ENCODE assay signal across 28 cellular contexts in the genomic region with DNA sequence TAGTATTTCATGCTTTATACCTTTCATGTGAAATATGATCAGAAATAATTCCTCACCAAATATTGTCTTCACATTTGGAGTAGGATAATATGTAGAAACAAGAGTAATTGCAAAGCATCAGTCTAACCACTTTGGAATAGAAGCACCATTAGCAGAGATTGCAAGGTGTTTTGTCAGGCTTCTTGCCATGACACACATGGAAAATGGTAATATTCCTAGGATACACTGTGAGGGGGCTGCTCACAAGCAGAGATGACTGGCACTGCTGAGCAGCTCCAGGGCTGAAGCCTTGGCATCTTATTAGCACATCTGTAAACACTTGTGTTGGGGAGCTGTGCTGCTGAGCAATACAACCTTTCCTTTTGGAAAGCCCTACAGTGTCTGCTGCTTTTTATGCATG.
"Had no signal": no experiment of that assay in that cellular context is flagged by ENCODE, and none has a peak within 500 bp of the region (broad histone marks: within the 10 kb centered on the region; RNA-seq: fewer than 3 reads in every experiment).

No MANE protein-coding gene starts in this region.

- H3K4me3 ChIP-seq: adrenal gland, body of pancreas, esophagus muscularis mucosa, gastroesophageal sphincter, heart right ventricle had no signal

- H3K27me3 ChIP-seq: adrenal gland, body of pancreas, esophagus muscularis mucosa, gastroesophageal sphincter, heart right ventricle had no signal

- H3K9me3 ChIP-seq: adrenal gland, body of pancreas, esophagus muscularis mucosa, gastroesophageal sphincter, heart right ventricle had no signal

- H3K27ac ChIP-seq: adrenal gland, body of pancreas, esophagus muscularis mucosa, gastroesophageal sphincter, heart right ventricle had no signal

- DNase-seq: activated CD4-positive, alpha-beta memory T cell treated with anti-CD3 and anti-CD28 coated beads for 36 hours; activated CD4-positive, alpha-beta T cell treated with anti-CD3 and anti-CD28 coated beads for 36 hours; activated CD4-positive, alpha-beta T cell treated with anti-CD3 and anti-CD28 coated beads, Interleukin-2, amount 10 ng/mL, durations not matched to agents 24 days and 14 days; activated CD4-positive, CD25-positive, alpha-beta regulatory T cell; activated CD4-positive, CD25-positive, alpha-beta regulatory T cell treated with anti-CD3 and anti-CD28 coated beads, Interleukin-2, amount 50 U/mL, for 72 hours; activated CD8-positive, alpha-beta memory T cell treated with anti-CD3 and anti-CD28 coated beads, Interleukin-2, amount 10 ng/mL, durations not matched to agents 7 days and 5 days; activated CD8-positive, alpha-beta memory T cell treated with anti-CD3 and anti-CD28 coated beads, Interleukin-2, amount 50 U/mL, for 4 hours; activated CD8-positive, alpha-beta T cell treated with anti-CD3 and anti-CD28 coated beads, Interleukin-2, amount 10 ng/mL, durations not matched to agents 7 days and 5 days; activated effector memory CD4-positive, alpha-beta T cell treated with anti-CD3 and anti-CD28 coated beads, Interleukin-2, amount 50 U/mL, for 16 hours; activated naive CD4-positive, alpha-beta T cell treated with anti-CD3 and anti-CD28 coated beads for 36 hours; activated naive CD8-positive, alpha-beta T cell treated with anti-CD3 and anti-CD28 coated beads for 36 hours; activated naive CD8-positive, alpha-beta T cell treated with anti-CD3 and anti-CD28 coated beads, Interleukin-2, amount 50 U/mL, for 24 hours; activated T-cell treated with anti-CD3 and anti-CD28 coated beads, Interleukin-2, amount 50 U/mL, for 1 hour; activated T-cell treated with anti-CD3 and anti-CD28 coated beads, Interleukin-2, amount 50 U/mL, for 48 hours; adrenal gland; amygdala; aorta; body of pancreas; cortex of kidney; dermis blood vessel endothelial cell; effector CD4-positive, alpha-beta T cell; effector memory CD8-positive, alpha-beta T cell; erythroblast; foreskin melanocyte; heart right ventricle; T-helper 2 cell had no signal

- H3K4me1 ChIP-seq: adrenal gland, body of pancreas, esophagus muscularis mucosa, gastroesophageal sphincter, heart right ventricle had no signal

- H3K36me3 ChIP-seq: adrenal gland, esophagus muscularis mucosa, gastroesophageal sphincter, heart right ventricle had no signal
